In the genomic region with DNA sequence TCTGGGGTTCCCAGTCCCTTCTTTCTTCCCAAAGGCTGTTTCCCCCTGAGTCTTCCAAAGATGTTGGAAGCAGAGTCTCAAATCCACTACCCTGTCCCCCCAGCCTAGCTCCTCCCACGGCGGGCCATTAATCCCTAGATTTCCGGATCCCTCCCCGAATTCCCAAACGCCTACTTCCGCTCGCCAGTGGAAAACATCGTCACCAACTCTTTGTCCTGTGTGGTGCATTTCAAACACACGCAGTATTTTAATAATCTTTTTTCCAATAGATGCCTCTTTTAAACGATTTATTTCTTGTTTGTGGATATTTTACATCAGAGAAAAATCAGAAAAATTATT, we compare ENCODE assay signal across 8 cellular contexts. TPM values are rescaled to one million over a fixed set of nuclear protein-coding genes. Genes with fewer than 3 reads are reported as not detected.
DNase-seq lines count a peak whose midpoint lies in the region; ATAC-seq and TF ChIP-seq lines count a peak whose summit lies in the region.

No MANE protein-coding gene starts in this region.

- H3K4me3 Mint-ChIP-seq in activated naive CD4-positive, alpha-beta T cell treated with anti-CD3 and anti-CD28 coated beads for 36 hours = peak overlapping the region; percentile 100
- peak overlapping the region; percentile 99 for H3K4me3 Mint-ChIP-seq in osteocyte (ENCODE audit: unreplicated experiment)

- H3K27me3 Mint-ChIP-seq in activated naive CD4-positive, alpha-beta T cell treated with anti-CD3 and anti-CD28 coated beads for 36 hours (ENCODE audit: low read depth) = no peaks in the 10 kb centered on the region
- no peaks in the 10 kb centered on the region for H3K27me3 Mint-ChIP-seq in osteocyte (ENCODE audit: unreplicated experiment)

- peak overlapping the region; percentile 77 to 99 (median 90) for H3K4me3 ChIP-seq in heart left ventricle

- H3K4me1 Mint-ChIP-seq in activated naive CD4-positive, alpha-beta T cell treated with anti-CD3 and anti-CD28 coated beads for 36 hours (ENCODE audit: low read depth) = peaks cover 49% of the 10 kb centered on the region
- H3K4me1 Mint-ChIP-seq in osteocyte (ENCODE audit: unreplicated experiment) = peaks cover 25% of the 10 kb centered on the region

- DNase-seq in activated naive CD4-positive, alpha-beta T cell treated with anti-CD3 and anti-CD28 coated beads for 36 hours = no peak
- DNase-seq in activated naive CD4-positive, alpha-beta T cell treated with anti-CD3 and anti-CD28 coated beads, Interleukin-2, amount 50 U/mL, for 16 hours = no peak
- DNase-seq in NCI-H2227 (lab: John Stamatoyannopoulos, UW; ENCODE audit: unreplicated experiment) (peak; percentile 67), amniotic stem cell (lab: John Stamatoyannopoulos, UW) (peak; percentile 75), heart left ventricle (peak; percentile 69 to 82 (median 80)), osteocyte (ENCODE audit: extremely low spot score, unreplicated experiment) (peak; percentile 87)

- no peak for TF ChIP-seq POLR2A in heart left ventricle (IDR thresholded peaks at IDR 0.05)

- H3K9me3 Mint-ChIP-seq in activated naive CD4-positive, alpha-beta T cell treated with anti-CD3 and anti-CD28 coated beads for 36 hours = no peaks in the 10 kb centered on the region
- no peaks in the 10 kb centered on the region for H3K9me3 Mint-ChIP-seq in osteocyte (ENCODE audit: unreplicated experiment)

- peak overlapping the region; percentile 95 for H3K27ac Mint-ChIP-seq in activated naive CD4-positive, alpha-beta T cell treated with anti-CD3 and anti-CD28 coated beads for 36 hours
- H3K27ac Mint-ChIP-seq in osteocyte (ENCODE audit: unreplicated experiment) = peak overlapping the region; percentile 100

- no peaks in the 10 kb centered on the region for H3K9me3 ChIP-seq in heart left ventricle

- intact Hi-C loops in activated naive CD4-positive, alpha-beta T cell treated with anti-CD3 and anti-CD28 coated beads for 36 hours (cut with micrococcal nuclease) = loop anchor here (2.0 to 5.0 kb wide), 4 partner anchors 47 to 624 kb away; partner anchors contain the start of genes TRIR and ZNF136
- intact Hi-C loops in heart left ventricle (cut with DNase I) = loop anchor here in 2 of 10 donors (5.0 to 10.0 kb wide), 2 partner anchors 61 to 687 kb away; partner anchors contain the start of gene ZNF700 (in 1 of the 2)

- H3K27ac ChIP-seq in heart left ventricle = peak overlapping the region; percentile 82 to 99 (median 98)

- CTCF ChIA-PET in activated naive CD4-positive, alpha-beta T cell treated with anti-CD3 and anti-CD28 coated beads for 36 hours (lab: Charles Lee) = no interaction called here

- H3K27me3 ChIP-seq in heart left ventricle = no peaks in the 10 kb centered on the region

- H3K4me1 ChIP-seq in heart left ventricle = peaks cover 0 to 59% (median 32%) of the 10 kb centered on the region in 12 donors

- H3K36me3 ChIP-seq in heart left ventricle = peaks cover 0 to 62% (median 41%) of the 10 kb centered on the region in 9 donors

- ATAC-seq in heart left ventricle = peak; percentile 50 to 84 (median 75)
- ATAC-seq in HG02884 (IDR thresholded peaks at IDR 0.05; ENCODE audit: unreplicated experiment) = no peak
- no peak for ATAC-seq in HG02642 (IDR thresholded peaks at IDR 0.05; ENCODE audit: poor library complexity, unreplicated experiment)

- H3K36me3 Mint-ChIP-seq in activated naive CD4-positive, alpha-beta T cell treated with anti-CD3 and anti-CD28 coated beads for 36 hours (ENCODE audit: low read depth) = peaks cover 19% of the 10 kb centered on the region
- H3K36me3 Mint-ChIP-seq in osteocyte (ENCODE audit: unreplicated experiment) = peaks cover 19% of the 10 kb centered on the region

- 0 to 1% (median 0%) methylated on average over 10 of the region's 10 CpGs for WGBS in heart left ventricle, 4 donors

- TF ChIP-seq CTCF in heart left ventricle (IDR thresholded peaks at IDR 0.05) (no peak), osteocyte (IDR thresholded peaks at IDR 0.05) (no peak)

RNA-seq across cellular contexts. Expression of gene ZNF791, which starts 0.6 kb away (rescaled TPM):
- 10 to 100 TPM; 11.2 to 11.9 TPM for total RNA-seq in activated naive CD4-positive, alpha-beta T cell treated with anti-CD3 and anti-CD28 coated beads for 36 hours
- total RNA-seq in heart left ventricle (10 to 100 TPM in 8 of 9 donors, 1 to 10 TPM in 1; 9.4 to 22.6 (median 14.3) TPM), osteocyte (25.0 and 26.1 TPM in 2 replicates)
- polyA plus RNA-seq in heart left ventricle = 1 to 10 TPM; 6.1 to 6.9 TPM

RNA-seq across cellular contexts. Expression of gene ZNF490, which starts 0.7 kb away (rescaled TPM):
- total RNA-seq in activated naive CD4-positive, alpha-beta T cell treated with anti-CD3 and anti-CD28 coated beads for 36 hours = 1 to 10 TPM; 3.9 to 5.0 TPM
- 1 to 10 TPM; 3.7 to 8.9 (median 5.3) TPM for total RNA-seq in heart left ventricle
- 1 to 10 TPM in 1 of 2 donors, under 1 TPM in 1; 0.91 to 1.1 TPM for polyA plus RNA-seq in heart left ventricle
- total RNA-seq in osteocyte = 9.2 TPM in 2 replicates

RNA-seq across cellular contexts. Expression of gene MAN2B1, which starts 55.2 kb away (rescaled TPM):
- total RNA-seq in activated naive CD4-positive, alpha-beta T cell treated with anti-CD3 and anti-CD28 coated beads for 36 hours = 100 to 1,000 TPM; 120 to 131 TPM
- total RNA-seq in heart left ventricle = 100 to 1,000 TPM in 1 of 9 donors, 10 to 100 TPM in 8; 16.0 to 135 (median 30.7) TPM
- polyA plus RNA-seq in heart left ventricle = 10 to 100 TPM; 18.6 to 23.0 TPM
- 116 and 120 TPM in 2 replicates for total RNA-seq in osteocyte

RNA-seq across cellular contexts. Expression of gene WDR83, which starts 55.3 kb away (rescaled TPM):
- total RNA-seq in activated naive CD4-positive, alpha-beta T cell treated with anti-CD3 and anti-CD28 coated beads for 36 hours = 10 to 100 TPM; 14.9 to 16.2 TPM
- total RNA-seq in heart left ventricle (1 to 10 TPM; 6.0 to 9.2 (median 7.8) TPM), osteocyte (11.4 and 12.4 TPM in 2 replicates)
- 10 to 100 TPM; 12.3 to 13.0 TPM for polyA plus RNA-seq in heart left ventricle

Comparison
In these comparisons a context has a peak if more than half of its experiments do, and no peak if none do; other contexts are left out.
1. DNase-seq: peak in NCI-H2227 (single experiment), amniotic stem cell (single experiment), heart left ventricle (5 of 5) and osteocyte (single experiment); none in activated naive CD4-positive, alpha-beta T cell treated with anti-CD3 and anti-CD28 coated beads for 36 hours (single experiment) and activated naive CD4-positive, alpha-beta T cell treated with anti-CD3 and anti-CD28 coated beads, Interleukin-2, amount 50 U/mL, for 16 hours (single experiment).
2. ATAC-seq: peak in heart left ventricle (4 of 4); none in HG02884 (single experiment) and HG02642 (single experiment).